In the genomic region with DNA sequence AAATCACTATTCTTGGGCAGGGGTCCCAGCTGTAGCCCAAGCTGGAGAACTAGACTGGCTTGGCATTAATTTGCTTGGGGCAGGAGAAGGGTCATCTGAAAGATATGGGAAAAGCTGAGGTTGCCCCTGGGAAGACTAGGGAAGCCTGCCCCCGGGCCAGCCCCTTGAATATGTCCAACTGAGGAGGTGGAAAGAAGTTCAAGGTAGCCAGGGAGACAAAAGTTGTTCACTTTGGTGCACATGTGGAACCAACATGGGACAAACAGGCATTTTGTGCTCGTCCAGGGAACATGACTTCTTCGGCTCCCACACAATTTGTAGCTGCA, we compare ENCODE assay signal across 11 cellular contexts. TPM values are rescaled to one million over a fixed set of nuclear protein-coding genes. Genes with fewer than 3 reads are reported as not detected.
A peak's percentile ranks its signal among the peaks of the same experiment; 100 is the strongest.
DNase-seq lines count a peak whose midpoint lies in the region; ATAC-seq and TF ChIP-seq lines count a peak whose summit lies in the region.
"Had no signal": no experiment of that assay in that cellular context is flagged by ENCODE, and none has a peak within 500 bp of the region (broad histone marks: within the 10 kb centered on the region; RNA-seq: fewer than 3 reads in every experiment).

No MANE protein-coding gene starts in this region.

- peaks cover 29% of the 10 kb centered on the region for H3K4me1 ChIP-seq in CD4-positive, CD25-positive, alpha-beta regulatory T cell (ENCODE audit: control insufficient read depth, insufficient read depth, low read length, poor library complexity, severe bottlenecking)
- peaks cover 8 to 36% of the 10 kb centered on the region in 2 experiments; a peak in 3 of 4 replicates for H3K4me1 ChIP-seq in HCT116 (ENCODE audit: control insufficient read depth in 1 of 2, insufficient read depth in 2 of 2, low read length in 2 of 2)
- H3K4me1 ChIP-seq in mucosa of rectum (ENCODE audit: control insufficient read depth in 2 of 2, insufficient read depth in 2 of 2, low read length in 2 of 2): peaks cover 20 to 24% of the 10 kb centered on the region in 2 donors
- peaks cover 9% of the 10 kb centered on the region for H3K4me1 ChIP-seq in neural progenitor cell
- H3K4me1 ChIP-seq: foreskin keratinocyte had no signal

- H3K27ac ChIP-seq in CD4-positive, CD25-positive, alpha-beta regulatory T cell (ENCODE audit: insufficient read depth, low read length, poor library complexity, severe bottlenecking): no peak overlapping the region
- H3K27ac ChIP-seq in HCT116 (ENCODE audit: low read depth, low read length) (no peak overlapping the region), mucosa of rectum (ENCODE audit: low read depth in 2 of 2, low read length in 2 of 2) (no peak overlapping the region), neural progenitor cell (no peak overlapping the region)

- H3K4me2 ChIP-seq in HCT116 (ENCODE audit: low read length) (peak overlapping the region; percentile 76), neural progenitor cell (no peak overlapping the region)

- peaks cover 29% of the 10 kb centered on the region for H3K36me3 Mint-ChIP-seq in CD4-positive, CD25-positive, alpha-beta regulatory T cell
- H3K36me3 Mint-ChIP-seq in activated naive CD8-positive, alpha-beta T cell: peaks cover 17% of the 10 kb centered on the region
- H3K36me3 Mint-ChIP-seq in neural progenitor cell: no peaks in the 10 kb centered on the region

- ATAC-seq in CD4-positive, CD25-positive, alpha-beta regulatory T cell (ENCODE audit: low read depth in 2 of 2): no peak
- no peak for ATAC-seq in HCT116
- ATAC-seq: foreskin keratinocyte had no signal

- no peaks in the 10 kb centered on the region for H3K9me3 ChIP-seq in CD4-positive, CD25-positive, alpha-beta regulatory T cell (ENCODE audit: control insufficient read depth in 2 of 2, low read length in 2 of 2)
- H3K9me3 ChIP-seq in HCT116 (ENCODE audit: control insufficient read depth in 1 of 2, insufficient read depth in 1 of 2, low read depth in 1 of 2, low read length in 2 of 2) (no peaks in the 10 kb centered on the region), mucosa of rectum (ENCODE audit: control insufficient read depth in 2 of 2, low read length in 2 of 2) (no peaks in the 10 kb centered on the region), neural progenitor cell (ENCODE audit: low read depth) (no peaks in the 10 kb centered on the region)

- TF ChIP-seq POLR2A in HCT116 (IDR thresholded peaks at IDR 0.05; ENCODE audit: borderline replicate concordance, extremely low read depth, insufficient read depth, insufficient read length): no peak

- peak overlapping the region in 2 of 3 donors; percentile 96 to 99 for H3K27ac Mint-ChIP-seq in CD4-positive, CD25-positive, alpha-beta regulatory T cell
- peak overlapping the region; percentile 98 for H3K27ac Mint-ChIP-seq in activated naive CD8-positive, alpha-beta T cell
- H3K27ac Mint-ChIP-seq in neural progenitor cell: no peak overlapping the region

- H3K27me3 ChIP-seq in CD4-positive, CD25-positive, alpha-beta regulatory T cell (ENCODE audit: control insufficient read depth, insufficient read depth, low read length): no peaks in the 10 kb centered on the region
- no peaks in the 10 kb centered on the region for H3K27me3 ChIP-seq in HCT116 (ENCODE audit: insufficient read depth, low read length)
- no peaks in the 10 kb centered on the region for H3K27me3 ChIP-seq in mucosa of rectum (ENCODE audit: control insufficient read depth in 2 of 2, insufficient read depth in 2 of 2, low read length in 2 of 2)
- H3K27me3 ChIP-seq in neural progenitor cell: no peaks in the 10 kb centered on the region
- H3K27me3 ChIP-seq: foreskin keratinocyte had no signal

- H3K9me2 ChIP-seq in HCT116 (ENCODE audit: insufficient read depth): no peaks in the 10 kb centered on the region

- peaks cover 9% of the 10 kb centered on the region for H3K36me3 ChIP-seq in CD4-positive, CD25-positive, alpha-beta regulatory T cell (ENCODE audit: control insufficient read depth, insufficient read depth, low read length)
- H3K36me3 ChIP-seq in HCT116 (ENCODE audit: control insufficient read depth in 1 of 2, insufficient read depth in 2 of 2, low read length in 2 of 2) (no peaks in the 10 kb centered on the region; a peak in 1 of 4 replicates), mucosa of rectum (ENCODE audit: control insufficient read depth in 2 of 2, insufficient read depth in 2 of 2, low read length in 2 of 2) (peaks cover 0 to 2% of the 10 kb centered on the region in 2 donors), neural progenitor cell (no peaks in the 10 kb centered on the region)

- H3K4me3 ChIP-seq in CD4-positive, CD25-positive, alpha-beta regulatory T cell (ENCODE audit: low read depth, low read length): peak overlapping the region; percentile 90
- H3K4me3 ChIP-seq in HCT116 (replicated peaks in 1 of 2; ENCODE audit: low read depth in 1 of 2, low read length in 2 of 2): peak overlapping the region; percentile 59 to 69; a peak in 3 of 4 replicates
- H3K4me3 ChIP-seq in mucosa of rectum (ENCODE audit: low read length in 2 of 2): peak overlapping the region; percentile 70 to 88
- no peak overlapping the region for H3K4me3 ChIP-seq in neural progenitor cell

- POLR2A ChIA-PET in HCT116 (lab: Charles Lee): no interaction called here

- H3K4me1 Mint-ChIP-seq in CD4-positive, CD25-positive, alpha-beta regulatory T cell: peaks cover 16 to 50% (median 39%) of the 10 kb centered on the region in 4 donors
- H3K4me1 Mint-ChIP-seq in activated naive CD8-positive, alpha-beta T cell (ENCODE audit: low read depth): peaks cover 50% of the 10 kb centered on the region
- H3K4me1 Mint-ChIP-seq in neural progenitor cell: peaks cover 21% of the 10 kb centered on the region

- H3K27me3 Mint-ChIP-seq in CD4-positive, CD25-positive, alpha-beta regulatory T cell: no peaks in the 10 kb centered on the region
- H3K27me3 Mint-ChIP-seq in activated naive CD8-positive, alpha-beta T cell: no peaks in the 10 kb centered on the region
- peaks cover 7% of the 10 kb centered on the region for H3K27me3 Mint-ChIP-seq in neural progenitor cell (ENCODE audit: insufficient read depth, low read depth)

- H3K79me2 ChIP-seq in HCT116 (ENCODE audit: insufficient read depth, low read length) (peaks cover 14% of the 10 kb centered on the region), neural progenitor cell (ENCODE audit: low read depth) (peaks cover 7% of the 10 kb centered on the region)

- no TSS peak for BruUV-seq in HCT116 (replicated peaks; lab: Mats Ljungman, UMichigan)

- TF ChIP-seq CTCF in HCT116 (IDR thresholded peaks at IDR 0.05 in 2 of 3, conservative IDR thresholded peaks at IDR 0.05 in 1 of 3; ENCODE audit: borderline replicate concordance in 1 of 3, insufficient read depth in 1 of 3, low read depth in 2 of 3, low read length in 2 of 3): no peak
- no peak for TF ChIP-seq CTCF in neural progenitor cell (IDR thresholded peaks at IDR 0.05)

- H2AFZ ChIP-seq in HCT116 (ENCODE audit: low read depth, low read length, poor library complexity, severe bottlenecking): no peak overlapping the region
- H2AFZ ChIP-seq in neural progenitor cell (replicated peaks): no peak overlapping the region

- H4K20me1 ChIP-seq in HCT116 (ENCODE audit: insufficient read depth) (no peaks in the 10 kb centered on the region), neural progenitor cell (ENCODE audit: low read depth) (no peaks in the 10 kb centered on the region)

- DNase-seq in CD4-positive, CD25-positive, alpha-beta regulatory T cell: no peak
- DNase-seq in HCT116 (ENCODE audit: low read depth, low spot score): no peak
- DNase-seq in neural progenitor cell (ENCODE audit: low spot score): no peak
- DNase-seq in UCSD-AML1 (lab: John Stamatoyannopoulos, UW; ENCODE audit: unreplicated experiment): no peak
- DNase-seq in cerebellar cortex (ENCODE audit: low spot score): no peak
- DNase-seq in SK-N-DZ (ENCODE audit: low spot score): no peak
- DNase-seq: foreskin keratinocyte, posterior cingulate gyrus had no signal

- peaks cover 0 to 2% (median 0%) of the 10 kb centered on the region in 7 donors for H3K9me3 Mint-ChIP-seq in CD4-positive, CD25-positive, alpha-beta regulatory T cell
- H3K9me3 Mint-ChIP-seq in activated naive CD8-positive, alpha-beta T cell (ENCODE audit: low read depth): no peaks in the 10 kb centered on the region
- peaks cover 2% of the 10 kb centered on the region for H3K9me3 Mint-ChIP-seq in neural progenitor cell

- peaks cover 10% of the 10 kb centered on the region for H3F3A ChIP-seq in neural progenitor cell (ENCODE audit: low read depth)

- TF ChIP-seq RAD21 in HCT116 (IDR thresholded peaks at IDR 0.05; ENCODE audit: low read depth): no peak

- CTCF ChIA-PET in HCT116 (lab: Charles Lee): no interaction called here

- RAD21 ChIA-PET in HCT116 (lab: Charles Lee; ENCODE audit: low non-redundant PET in 1 of 2, low total read pairs in 2 of 2, uncharacterized antibody in 2 of 2, unreplicated experiment in 2 of 2): no interaction called here

- H3K4me3 Mint-ChIP-seq in CD4-positive, CD25-positive, alpha-beta regulatory T cell: peak overlapping the region; percentile 96 to 99 (median 98)
- peak overlapping the region; percentile 96 for H3K4me3 Mint-ChIP-seq in activated naive CD8-positive, alpha-beta T cell
- H3K4me3 Mint-ChIP-seq in neural progenitor cell: no peak overlapping the region

- H3K9ac ChIP-seq in HCT116 (ENCODE audit: low read length): no peak overlapping the region
- H3K9ac ChIP-seq in mucosa of rectum (ENCODE audit: low read depth in 1 of 2, low read length in 2 of 2): no peak overlapping the region
- H3K9ac ChIP-seq in neural progenitor cell: no peak overlapping the region

- intact Hi-C loops in HCT116 (cut with micrococcal nuclease): no loop called here

RNA-seq across cellular contexts. Expression of a gene that starts 1.4 kb away (rescaled TPM):
- 10.7 TPM for total RNA-seq in CD4-positive, CD25-positive, alpha-beta regulatory T cell
- 10 to 100 TPM; 21.9 to 33.1 (median 25.6) TPM for polyA plus RNA-seq in CD4-positive, CD25-positive, alpha-beta regulatory T cell
- total RNA-seq in HCT116 (2021; ENCODE audit: unreplicated experiment) (12.0 TPM), neural progenitor cell (ENCODE audit: low replicate concordance) (2.0 and 14.3 TPM in 2 replicates)
- 13.4 and 14.7 TPM in 2 replicates for polyA plus RNA-seq in HCT116 (2012)
- 87.8 and 98.1 TPM in 2 replicates for polyA plus RNA-seq in SK-N-DZ (2014; cell fraction: cytosol; rRNA removed)
- polyA plus RNA-seq in SK-N-DZ (2014; cell fraction: nucleus; rRNA removed): 56.6 and 67.9 TPM in 2 replicates

RNA-seq across cellular contexts. Expression of a gene that starts 1.6 kb away (rescaled TPM):
- total RNA-seq in CD4-positive, CD25-positive, alpha-beta regulatory T cell: 17.2 TPM
- 1 to 10 TPM; 4.3 to 5.5 (median 4.8) TPM for polyA plus RNA-seq in CD4-positive, CD25-positive, alpha-beta regulatory T cell
- 2.0 TPM for total RNA-seq in HCT116 (2021; ENCODE audit: unreplicated experiment)
- polyA plus RNA-seq in HCT116 (2012): 0.94 and 1.2 TPM in 2 replicates
- total RNA-seq in neural progenitor cell (ENCODE audit: low replicate concordance): not detected in 2 replicates
- 3.4 TPM in 1 of 2 replicates, not detected in the other for polyA plus RNA-seq in SK-N-DZ (2014; cell fraction: cytosol; rRNA removed)
- 0.26 and 1.4 TPM in 2 replicates for polyA plus RNA-seq in SK-N-DZ (2014; cell fraction: nucleus; rRNA removed)

RNA-seq across cellular contexts. Expression of a gene that starts 19.7 kb away (rescaled TPM):
- total RNA-seq in CD4-positive, CD25-positive, alpha-beta regulatory T cell: not detected
- polyA plus RNA-seq in CD4-positive, CD25-positive, alpha-beta regulatory T cell: not detected
- total RNA-seq in HCT116 (2021; ENCODE audit: unreplicated experiment) (2.1 TPM), neural progenitor cell (ENCODE audit: low replicate concordance) (0.19 and 0.43 TPM in 2 replicates)
- 0.22 and 0.25 TPM in 2 replicates for polyA plus RNA-seq in HCT116 (2012)
- polyA plus RNA-seq in SK-N-DZ (2014; cell fraction: cytosol; rRNA removed): 46.2 and 52.4 TPM in 2 replicates
- 69.4 and 86.4 TPM in 2 replicates for polyA plus RNA-seq in SK-N-DZ (2014; cell fraction: nucleus; rRNA removed)
- total RNA-seq: foreskin keratinocyte; T-helper 2 cell treated with Interferon-gamma antibody and Interleukin-4, amounts not matched to agents 100 ng/mL and 5 ng/mL, for 36 hours had no signal
- polyA plus RNA-seq: foreskin keratinocyte had no signal

RNA-seq across cellular contexts. Expression of a gene that starts 46.9 kb away (rescaled TPM):
- 40.3 TPM for total RNA-seq in CD4-positive, CD25-positive, alpha-beta regulatory T cell
- polyA plus RNA-seq in CD4-positive, CD25-positive, alpha-beta regulatory T cell: 10 to 100 TPM; 22.5 to 35.2 (median 26.5) TPM
- 106 TPM for total RNA-seq in HCT116 (2021; ENCODE audit: unreplicated experiment)
- 75.0 and 81.3 TPM in 2 replicates for polyA plus RNA-seq in HCT116 (2012)
- 18.0 and 58.9 TPM in 2 replicates for total RNA-seq in neural progenitor cell (ENCODE audit: low replicate concordance)
- polyA plus RNA-seq in SK-N-DZ (2014; cell fraction: cytosol; rRNA removed): 153 and 165 TPM in 2 replicates
- polyA plus RNA-seq in SK-N-DZ (2014; cell fraction: nucleus; rRNA removed): 147 and 176 TPM in 2 replicates

RNA-seq across cellular contexts. Expression of a gene that starts 57.4 kb away (rescaled TPM):
- 2.9 TPM for total RNA-seq in CD4-positive, CD25-positive, alpha-beta regulatory T cell
- polyA plus RNA-seq in CD4-positive, CD25-positive, alpha-beta regulatory T cell: 1 to 10 TPM; 2.2 to 7.6 (median 4.1) TPM
- total RNA-seq in HCT116 (2021; ENCODE audit: unreplicated experiment) (4.5 TPM), neural progenitor cell (ENCODE audit: low replicate concordance) (3.0 and 26.1 TPM in 2 replicates)
- polyA plus RNA-seq in HCT116 (2012): 2.6 and 3.0 TPM in 2 replicates
- polyA plus RNA-seq in SK-N-DZ (2014; cell fraction: cytosol; rRNA removed): 16.4 and 25.1 TPM in 2 replicates
- 18.4 and 21.0 TPM in 2 replicates for polyA plus RNA-seq in SK-N-DZ (2014; cell fraction: nucleus; rRNA removed)
